In the genomic region with DNA sequence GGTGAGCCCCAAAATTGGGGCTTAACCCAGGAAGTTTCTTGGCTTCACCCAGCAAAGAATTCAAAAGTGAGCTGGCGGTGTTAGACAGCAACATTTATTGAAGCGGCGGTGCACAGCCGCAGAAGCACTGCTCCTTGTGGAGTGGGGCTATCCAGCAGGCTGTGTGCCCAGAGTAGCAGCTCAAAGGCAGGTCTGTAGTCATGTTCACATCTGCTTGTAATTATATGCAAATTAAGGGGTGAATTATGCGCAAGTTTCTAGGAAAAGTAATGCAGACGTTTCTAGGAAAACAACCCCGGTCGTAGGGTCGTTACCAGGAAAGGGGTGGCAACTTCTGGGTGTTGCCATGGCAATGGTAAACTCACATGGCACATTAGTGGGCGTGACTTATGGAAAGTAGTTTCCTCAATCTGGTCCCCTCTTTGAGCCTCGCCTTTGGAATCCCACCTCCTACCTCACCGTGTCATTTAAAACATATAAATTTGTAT, we compare ENCODE assay signal across 8 cellular contexts. TPM values are rescaled to one million over a fixed set of nuclear protein-coding genes. Genes with fewer than 3 reads are reported as not detected.
DNase-seq lines count a peak whose midpoint lies in the region; ATAC-seq, FAIRE-seq and TF ChIP-seq lines count a peak whose summit lies in the region.

No MANE protein-coding gene starts in this region.

- intact Hi-C loops in CD4-positive, alpha-beta T cell (cut with DNase I, micrococcal nuclease): loop anchor here (1.0 to 5.0 kb wide), 3 partner anchors 13 to 58 kb away; no protein-coding TSS in a partner anchor
- intact Hi-C loops in activated naive CD4-positive, alpha-beta T cell treated with anti-CD3 and anti-CD28 coated beads for 36 hours (cut with micrococcal nuclease): loop anchor here (1.0 to 5.0 kb wide), 6 partner anchors 13 to 224 kb away; partner anchors contain the start of genes BBS9 and NT5C3A
- intact Hi-C loops in heart left ventricle (cut with DNase I): no loop called here

- H3K9me3 ChIP-seq in CD4-positive, alpha-beta T cell (ENCODE audit: control insufficient read depth, low read length): no peaks in the 10 kb centered on the region
- H3K9me3 ChIP-seq in SJSA1 (replicated peaks) (no peaks in the 10 kb centered on the region), heart left ventricle (no peaks in the 10 kb centered on the region)

- no peak for TF ChIP-seq CTCF in CD4-positive, alpha-beta T cell (IDR thresholded peaks at IDR 0.05)
- TF ChIP-seq CTCF in heart left ventricle (IDR thresholded peaks at IDR 0.05): no peak

- POLR2A ChIA-PET in CD4-positive, alpha-beta T cell (lab: Charles Lee): interaction anchor here (9.0 kb wide), 1 partner anchor 14 kb away, joined by 113 read pairs; the partner anchor contains the start of gene KBTBD2

- DNase-seq in CD4-positive, alpha-beta T cell: peak; percentile 26 to 68 (median 56)
- peak; percentile 52 to 60 for DNase-seq in SJSA1 (ENCODE audit: low read depth in 1 of 2, low spot score in 2 of 2)
- DNase-seq in activated naive CD4-positive, alpha-beta T cell treated with anti-CD3 and anti-CD28 coated beads for 36 hours: peak; percentile 88
- peak; percentile 33 to 62 (median 47) for DNase-seq in heart left ventricle
- DNase-seq in pulmonary artery endothelial cell (ENCODE audit: low read depth, low spot score): peak; percentile 44
- DNase-seq in urothelium cell line (ENCODE audit: low spot score): peak; percentile 69

- CTCF ChIA-PET in CD4-positive, alpha-beta T cell (lab: Charles Lee): interaction anchor here (0.6 to 1.7 kb wide), 4 partner anchors 12 to 55 kb away, joined by 3 to 11 read pairs (median 4); no protein-coding TSS in a partner anchor
- CTCF ChIA-PET in activated naive CD4-positive, alpha-beta T cell treated with anti-CD3 and anti-CD28 coated beads for 36 hours (lab: Charles Lee): interaction anchor here (0.7 to 1.8 kb wide), 2 partner anchors 31 to 59 kb away, joined by 5 to 7 read pairs; no protein-coding TSS in a partner anchor

- H3K27me3 ChIP-seq in CD4-positive, alpha-beta T cell (ENCODE audit: control insufficient read depth, insufficient read depth, low read length): no peaks in the 10 kb centered on the region
- H3K27me3 ChIP-seq in SJSA1 (replicated peaks): no peaks in the 10 kb centered on the region
- H3K27me3 ChIP-seq in heart left ventricle: no peaks in the 10 kb centered on the region

- peak overlapping the region; percentile 78 for H3K4me3 Mint-ChIP-seq in CD4-positive, alpha-beta T cell
- peak overlapping the region; percentile 70 for H3K4me3 Mint-ChIP-seq in activated naive CD4-positive, alpha-beta T cell treated with anti-CD3 and anti-CD28 coated beads for 36 hours

- no peaks in the 10 kb centered on the region for H3K9me3 Mint-ChIP-seq in CD4-positive, alpha-beta T cell
- no peaks in the 10 kb centered on the region for H3K9me3 Mint-ChIP-seq in activated naive CD4-positive, alpha-beta T cell treated with anti-CD3 and anti-CD28 coated beads for 36 hours

- H3K4me3 ChIP-seq in SJSA1 (peak overlapping the region; percentile 21), heart left ventricle (peak overlapping the region in 9 of 12 donors; percentile 16 to 46 (median 28))

- H3K4me1 Mint-ChIP-seq in CD4-positive, alpha-beta T cell (ENCODE audit: low read depth): peaks cover 12% of the 10 kb centered on the region
- H3K4me1 Mint-ChIP-seq in activated naive CD4-positive, alpha-beta T cell treated with anti-CD3 and anti-CD28 coated beads for 36 hours (ENCODE audit: low read depth): peaks cover 18% of the 10 kb centered on the region

- no peaks in the 10 kb centered on the region for H3K27me3 Mint-ChIP-seq in CD4-positive, alpha-beta T cell
- no peaks in the 10 kb centered on the region for H3K27me3 Mint-ChIP-seq in activated naive CD4-positive, alpha-beta T cell treated with anti-CD3 and anti-CD28 coated beads for 36 hours (ENCODE audit: low read depth)

- H3K36me3 ChIP-seq in SJSA1 (no peaks in the 10 kb centered on the region), heart left ventricle (no peaks in the 10 kb centered on the region)

- H3K27ac Mint-ChIP-seq in CD4-positive, alpha-beta T cell: peak overlapping the region; percentile 81
- peak overlapping the region; percentile 87 for H3K27ac Mint-ChIP-seq in activated naive CD4-positive, alpha-beta T cell treated with anti-CD3 and anti-CD28 coated beads for 36 hours

- ATAC-seq in CD4-positive, alpha-beta T cell (ENCODE audit: poor library complexity): peak; percentile 84
- ATAC-seq in HG02642 (IDR thresholded peaks at IDR 0.05; ENCODE audit: poor library complexity, unreplicated experiment): peak; percentile 65
- ATAC-seq in heart left ventricle: peak in 3 of 4 donors; percentile 84 to 90 (median 87)
- no peak for ATAC-seq in HG02970 (IDR thresholded peaks at IDR 0.05; ENCODE audit: low FRiP score, unreplicated experiment)

- FAIRE-seq in urothelium cell line (lab: Jason Lieb, UNC): peak; percentile 82

- H3K4me1 ChIP-seq in SJSA1 (replicated peaks): no peaks in the 10 kb centered on the region; the same call in 1 of the 2 replicates
- peaks cover 0 to 14% (median 0%) of the 10 kb centered on the region in 12 donors for H3K4me1 ChIP-seq in heart left ventricle

- no peak for TF ChIP-seq POLR2A in heart left ventricle (IDR thresholded peaks at IDR 0.05)

- WGBS in heart left ventricle, 4 donors: 19 to 40% (median 25%) methylated on average over 12 of the region's 12 CpGs

- H3K36me3 Mint-ChIP-seq in CD4-positive, alpha-beta T cell (ENCODE audit: low read depth): no peaks in the 10 kb centered on the region
- no peaks in the 10 kb centered on the region for H3K36me3 Mint-ChIP-seq in activated naive CD4-positive, alpha-beta T cell treated with anti-CD3 and anti-CD28 coated beads for 36 hours (ENCODE audit: low read depth)

- peak overlapping the region; percentile 13 for H3K27ac ChIP-seq in CD4-positive, alpha-beta T cell (ENCODE audit: low read depth, low read length)
- no peak overlapping the region for H3K27ac ChIP-seq in SJSA1
- no peak overlapping the region for H3K27ac ChIP-seq in heart left ventricle

RNA-seq across cellular contexts. Expression of gene KBTBD2, which starts 13.7 kb away (rescaled TPM):
- 10 to 100 TPM; 92.3 to 93.9 TPM for total RNA-seq in CD4-positive, alpha-beta T cell
- total RNA-seq in SJSA1 (2014; rRNA removed; shearing (Covaris generic)): 51.5 and 52.0 TPM in 2 replicates
- total RNA-seq in activated naive CD4-positive, alpha-beta T cell treated with anti-CD3 and anti-CD28 coated beads for 36 hours: 10 to 100 TPM; 30.6 to 32.2 TPM
- 10 to 100 TPM; 21.4 to 39.3 (median 28.6) TPM for total RNA-seq in heart left ventricle
- 10 to 100 TPM; 10.4 to 23.4 TPM for polyA plus RNA-seq in heart left ventricle
- total RNA-seq in pulmonary artery endothelial cell: 49.5 and 59.3 TPM in 2 replicates

RNA-seq across cellular contexts. Expression of gene FKBP9, which starts 52.0 kb away (rescaled TPM):
- not detected for total RNA-seq in CD4-positive, alpha-beta T cell
- total RNA-seq in SJSA1 (2014; rRNA removed; shearing (Covaris generic)): 207 and 234 TPM in 2 replicates
- under 1 TPM; 0.62 to 0.64 TPM for total RNA-seq in activated naive CD4-positive, alpha-beta T cell treated with anti-CD3 and anti-CD28 coated beads for 36 hours
- 100 to 1,000 TPM in 7 of 9 donors, 10 to 100 TPM in 2; 91.1 to 146 (median 130) TPM for total RNA-seq in heart left ventricle
- 10 to 100 TPM; 37.1 to 56.2 TPM for polyA plus RNA-seq in heart left ventricle
- 119 and 144 TPM in 2 replicates for total RNA-seq in pulmonary artery endothelial cell

Comparison
In these comparisons a context has a peak if more than half of its experiments do, and no peak if none do; other contexts are left out.
1. RNA of gene FKBP9, which starts 52.0 kb away (total RNA-seq): 207 to 234 TPM in SJSA1, 119 to 144 TPM in pulmonary artery endothelial cell and 91.1 to 146 TPM in heart left ventricle; 0.62 to 0.64 TPM in activated naive CD4-positive, alpha-beta T cell treated with anti-CD3 and anti-CD28 coated beads for 36 hours and not detected in CD4-positive, alpha-beta T cell; every median in the first group is over 10 times any median in the second.
2. intact Hi-C loops: an anchor here in CD4-positive, alpha-beta T cell (1.0 to 5.0 kb wide) and activated naive CD4-positive, alpha-beta T cell treated with anti-CD3 and anti-CD28 coated beads for 36 hours (1.0 to 5.0 kb wide); none called in heart left ventricle.
3. Peak in every context shown above with its lines, with median percentiles within 50 percentile points of each other: DNase-seq.